In the genomic region with DNA sequence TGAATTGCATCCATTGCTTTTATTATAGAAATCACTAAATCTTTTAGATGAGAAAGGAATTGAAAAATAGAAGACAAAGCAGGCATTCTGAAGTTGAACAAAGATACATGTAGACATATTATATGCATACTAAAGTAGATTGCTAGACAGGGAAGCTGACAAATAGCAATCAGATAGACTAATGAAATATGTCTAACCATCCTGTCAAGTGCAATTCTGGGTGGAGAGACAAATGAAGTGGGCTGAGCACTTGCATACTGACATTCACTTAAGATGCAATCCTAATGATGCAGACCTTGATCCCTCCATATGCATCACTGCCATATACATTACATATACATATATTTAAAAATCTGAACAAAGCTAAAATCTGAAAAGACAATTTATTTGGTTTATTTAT, we compare ENCODE assay signal across 26 cellular contexts.
"Had no signal": no experiment of that assay in that cellular context is flagged by ENCODE, and none has a peak within 500 bp of the region (broad histone marks: within the 10 kb centered on the region; RNA-seq: fewer than 3 reads in every experiment).

No MANE protein-coding gene starts in this region.

- H3K9me3 ChIP-seq: colonic mucosa, esophagus muscularis mucosa, esophagus squamous epithelium, gastrocnemius medialis, gastroesophageal sphincter had no signal

- H2AFZ ChIP-seq: hepatocyte had no signal

- H3K27me3 ChIP-seq: colonic mucosa, esophagus muscularis mucosa, esophagus squamous epithelium, foreskin keratinocyte, gastrocnemius medialis, gastroesophageal sphincter, heart left ventricle, heart right ventricle, hepatocyte had no signal

- FAIRE-seq: endometrium, endothelial cell of umbilical vein had no signal

- H3K79me2 ChIP-seq: hepatocyte had no signal

- H3K4me2 ChIP-seq: hepatocyte had no signal

- H3K36me3 ChIP-seq: colonic mucosa, esophagus muscularis mucosa, esophagus squamous epithelium, gastrocnemius medialis, gastroesophageal sphincter, heart left ventricle, heart right ventricle had no signal

- H3K4me3 ChIP-seq: colonic mucosa, coronary artery, dorsolateral prefrontal cortex, esophagus muscularis mucosa, esophagus squamous epithelium, gastrocnemius medialis, gastroesophageal sphincter, heart left ventricle, heart right ventricle, hepatocyte had no signal

- DNase-seq: colonic mucosa; cortex of kidney; dermis blood vessel endothelial cell; dorsolateral prefrontal cortex; effector CD4-positive, alpha-beta T cell; effector CD8-positive, alpha-beta T cell; effector memory CD4-positive, alpha-beta T cell; effector memory CD8-positive, alpha-beta T cell; endodermal cell; erythroblast; esophagus squamous epithelium; foreskin fibroblast; foreskin keratinocyte; foreskin melanocyte; gastrocnemius medialis; glutamatergic neuron; head of caudate nucleus; heart left ventricle; heart right ventricle had no signal

- H3K27ac ChIP-seq: colonic mucosa, coronary artery, dorsolateral prefrontal cortex, epithelial cell of prostate, esophagus muscularis mucosa, esophagus squamous epithelium, foreskin keratinocyte, gastrocnemius medialis, gastroesophageal sphincter, heart left ventricle, heart right ventricle, hepatocyte had no signal
